12 cellular contexts compared by ENCODE assay signal in genomic region chr13:87674143-87674772, GRCh38. TPM values are rescaled to one million over a fixed set of nuclear protein-coding genes. Genes with fewer than 3 reads are reported as not detected.
DNase-seq lines count a peak whose midpoint lies in the region; ATAC-seq and TF ChIP-seq lines count a peak whose summit lies in the region.
"Had no signal": no experiment of that assay in that cellular context is flagged by ENCODE, and none has a peak within 500 bp of the region (broad histone marks: within the 10 kb centered on the region; RNA-seq: fewer than 3 reads in every experiment).

No MANE protein-coding gene starts in this region.

- peaks cover 10% of the 10 kb centered on the region for H3K4me1 Mint-ChIP-seq in activated CD8-positive, alpha-beta memory T cell treated with anti-CD3 and anti-CD28 coated beads, Interleukin-2, amount 10 ng/mL, durations not matched to agents 7 days and 5 days
- peaks cover 14% of the 10 kb centered on the region for H3K4me1 Mint-ChIP-seq in glutamatergic neuron (ENCODE audit: low read depth, unreplicated experiment)

- peak overlapping the region; percentile 57 for H3K27ac Mint-ChIP-seq in activated CD8-positive, alpha-beta memory T cell treated with anti-CD3 and anti-CD28 coated beads, Interleukin-2, amount 10 ng/mL, durations not matched to agents 7 days and 5 days
- peak overlapping the region; percentile 45 for H3K27ac Mint-ChIP-seq in glutamatergic neuron (ENCODE audit: unreplicated experiment)

- peaks cover 4% of the 10 kb centered on the region for H3K36me3 ChIP-seq in NT2/D1 (ENCODE audit: insufficient read depth, insufficient read length, low read length)
- H3K36me3 ChIP-seq in smooth muscle cell (ENCODE audit: low read depth), result no peaks in the 10 kb centered on the region
- H3K36me3 ChIP-seq: BLaER1 had no signal

- no peak for TF ChIP-seq CTCF in glutamatergic neuron (IDR thresholded peaks at IDR 0.05; ENCODE audit: partially characterized antibody, unreplicated experiment)
- no peak for TF ChIP-seq CTCF in smooth muscle cell (IDR thresholded peaks at IDR 0.05; ENCODE audit: borderline replicate concordance, insufficient read depth, poor library complexity, severe bottlenecking)

- H3K9ac ChIP-seq in NT2/D1 (ENCODE audit: insufficient read length, low read depth), result no peak overlapping the region
- H3K9ac ChIP-seq in smooth muscle cell (ENCODE audit: low read depth), result no peak overlapping the region
- H3K9ac ChIP-seq: BLaER1 had no signal

- peaks cover 2% of the 10 kb centered on the region for H3K9me3 Mint-ChIP-seq in activated CD8-positive, alpha-beta memory T cell treated with anti-CD3 and anti-CD28 coated beads, Interleukin-2, amount 10 ng/mL, durations not matched to agents 7 days and 5 days (ENCODE audit: low read depth)
- peaks cover 13% of the 10 kb centered on the region for H3K9me3 Mint-ChIP-seq in glutamatergic neuron (ENCODE audit: unreplicated experiment)

- H3K79me2 ChIP-seq in smooth muscle cell (ENCODE audit: low read depth), result no peaks in the 10 kb centered on the region

- peaks cover 7% of the 10 kb centered on the region for H3K36me3 Mint-ChIP-seq in activated CD8-positive, alpha-beta memory T cell treated with anti-CD3 and anti-CD28 coated beads, Interleukin-2, amount 10 ng/mL, durations not matched to agents 7 days and 5 days
- peaks cover 8% of the 10 kb centered on the region for H3K36me3 Mint-ChIP-seq in glutamatergic neuron (ENCODE audit: unreplicated experiment)

- H3K9me3 ChIP-seq in NT2/D1 (ENCODE audit: insufficient read depth, low read length) (peaks cover 4% of the 10 kb centered on the region; the same call in 1 of the 2 replicates), smooth muscle cell (replicated peaks; ENCODE audit: low read depth) (no peaks in the 10 kb centered on the region)

- H3K27ac ChIP-seq in smooth muscle cell (ENCODE audit: low read depth), result no peak overlapping the region
- H3K27ac ChIP-seq: BLaER1 had no signal

- WGBS in smooth muscle cell (ENCODE audit: low lambda C conversion rate), result 4% methylated on average over 30 of the region's 30 CpGs

- H3K4me2 ChIP-seq in smooth muscle cell, result peak overlapping the region; percentile 94
- H3K4me2 ChIP-seq: BLaER1 had no signal

- no peak overlapping the region for H2AFZ ChIP-seq in smooth muscle cell (ENCODE audit: low read depth)

- no peaks in the 10 kb centered on the region for H3F3A ChIP-seq in smooth muscle cell (ENCODE audit: low read depth)

- peak overlapping the region; percentile 61 for H3K4me3 ChIP-seq in NT2/D1 (ENCODE audit: insufficient read length, low read depth)
- peak overlapping the region; percentile 67 for H3K4me3 ChIP-seq in smooth muscle cell
- H3K4me3 ChIP-seq: BLaER1 had no signal

- CTCF ChIA-PET in activated CD8-positive, alpha-beta memory T cell treated with anti-CD3 and anti-CD28 coated beads, Interleukin-2, amount 10 ng/mL, durations not matched to agents 7 days and 5 days (lab: Charles Lee), result no interaction called here

- peaks cover 3% of the 10 kb centered on the region for H3K4me1 ChIP-seq in NT2/D1 (ENCODE audit: insufficient read depth, insufficient read length)
- peaks cover 10% of the 10 kb centered on the region for H3K4me1 ChIP-seq in smooth muscle cell (ENCODE audit: low read depth)
- H3K4me1 ChIP-seq: BLaER1 had no signal

- no peak for ATAC-seq in activated CD8-positive, alpha-beta memory T cell treated with anti-CD3 and anti-CD28 coated beads, Interleukin-2, amount 10 ng/mL, durations not matched to agents 7 days and 5 days
- ATAC-seq: left lobe of liver had no signal

- H3K4me3 Mint-ChIP-seq in activated CD8-positive, alpha-beta memory T cell treated with anti-CD3 and anti-CD28 coated beads, Interleukin-2, amount 10 ng/mL, durations not matched to agents 7 days and 5 days, result no peak overlapping the region
- peak overlapping the region; percentile 96 for H3K4me3 Mint-ChIP-seq in glutamatergic neuron (ENCODE audit: unreplicated experiment)

- H3K27me3 ChIP-seq in NT2/D1 (ENCODE audit: insufficient read depth, insufficient read length) (peaks cover 28% of the 10 kb centered on the region), smooth muscle cell (ENCODE audit: low read depth) (peaks cover 81% of the 10 kb centered on the region)
- H3K27me3 ChIP-seq: BLaER1 had no signal

- peaks cover 61% of the 10 kb centered on the region for H3K27me3 Mint-ChIP-seq in activated CD8-positive, alpha-beta memory T cell treated with anti-CD3 and anti-CD28 coated beads, Interleukin-2, amount 10 ng/mL, durations not matched to agents 7 days and 5 days
- H3K27me3 Mint-ChIP-seq in glutamatergic neuron (ENCODE audit: unreplicated experiment), result peaks cover 29% of the 10 kb centered on the region

- DNase-seq in activated CD8-positive, alpha-beta memory T cell treated with anti-CD3 and anti-CD28 coated beads, Interleukin-2, amount 10 ng/mL, durations not matched to agents 7 days and 5 days, result no peak
- no peak for DNase-seq in activated CD8-positive, alpha-beta memory T cell treated with anti-CD3 and anti-CD28 coated beads, Interleukin-2, amount 50 U/mL, for 4 hours
- DNase-seq in NT2/D1 (ENCODE audit: low read depth, low spot score), result no peak
- peak; percentile 55 for DNase-seq in glutamatergic neuron
- DNase-seq in smooth muscle cell (lab: John Stamatoyannopoulos, UW; ENCODE audit: unreplicated experiment), result no peak
- no peak for DNase-seq in stimulated activated CD4-positive, alpha-beta T cell treated with anti-CD3 and anti-CD28 coated beads, Interleukin-2, amount 100 ng/mL, for 48 hours
- no peak for DNase-seq in putamen (ENCODE audit: low spot score)
- DNase-seq in DMS153 (lab: John Stamatoyannopoulos, UW), result no peak
- DNase-seq: NCI-H2107, T-helper 1 cell had no signal

- no peaks in the 10 kb centered on the region for H4K20me1 ChIP-seq in smooth muscle cell (ENCODE audit: low read depth)
- H4K20me1 ChIP-seq: BLaER1 had no signal

RNA-seq across cellular contexts. Expression of gene SLITRK5, which starts 3.1 kb away (rescaled TPM):
- not detected for total RNA-seq in activated CD8-positive, alpha-beta memory T cell treated with anti-CD3 and anti-CD28 coated beads, Interleukin-2, amount 10 ng/mL, durations not matched to agents 7 days and 5 days
- total RNA-seq in glutamatergic neuron (ENCODE audit: unreplicated experiment), result 1.8 TPM
- 0.04 TPM in 2 replicates for total RNA-seq in smooth muscle cell
- not detected in 2 replicates for polyA plus RNA-seq in smooth muscle cell
